Comparison of ENCODE assay signal across 21 cellular contexts in genomic region chr4:90883519-90883918, GRCh38.
DNase-seq lines count a peak whose midpoint lies in the region; ATAC-seq and TF ChIP-seq lines count a peak whose summit lies in the region.
"Had no signal": no experiment of that assay in that cellular context is flagged by ENCODE, and none has a peak within 500 bp of the region (broad histone marks: within the 10 kb centered on the region; RNA-seq: fewer than 3 reads in every experiment).

No MANE protein-coding gene starts in this region.

- no peak overlapping the region for H4K5ac ChIP-seq in H9 (ENCODE audit: insufficient read length, low read depth, low read length)

- no peak overlapping the region for H3K4me3 ChIP-seq in GM23338
- H3K4me3 ChIP-seq: lung, smooth muscle cell had no signal

- H2BK120ac ChIP-seq in H9 (ENCODE audit: low read depth, low read length, poor library complexity, severe bottlenecking): no peak overlapping the region

- H2BK12ac ChIP-seq in H9 (ENCODE audit: insufficient read length, low read depth, low read length): no peak overlapping the region

- H3K4me2 ChIP-seq in GM23338: no peak overlapping the region
- no peak overlapping the region for H3K4me2 ChIP-seq in H9 (ENCODE audit: insufficient read depth, insufficient read length, low read length)
- H3K4me2 ChIP-seq: smooth muscle cell had no signal

- H2BK20ac ChIP-seq in H9 (ENCODE audit: low read depth, low read length, poor library complexity, severe bottlenecking): no peak overlapping the region

- no peak overlapping the region for H2BK15ac ChIP-seq in H9 (ENCODE audit: low read depth, low read length)

- H3K9ac ChIP-seq in H9 (ENCODE audit: extremely low read depth, insufficient read length, low read length): no peak overlapping the region

- H3K9me3 Mint-ChIP-seq in GM23338 (no peaks in the 10 kb centered on the region), H9 (no peaks in the 10 kb centered on the region; a peak in 1 of 5 replicates)

- ATAC-seq in GM19328 (IDR thresholded peaks at IDR 0.05; ENCODE audit: unreplicated experiment): peak; percentile 74
- ATAC-seq in GM23338: peak; percentile 29; the same call in 1 of the 3 replicates
- ATAC-seq in HG03565 (IDR thresholded peaks at IDR 0.05; ENCODE audit: unreplicated experiment): peak; percentile 51
- ATAC-seq in HG02588 (IDR thresholded peaks at IDR 0.05; ENCODE audit: unreplicated experiment): no peak
- ATAC-seq: activated T-cell treated with anti-CD3 and anti-CD28 coated beads, Interleukin-2, amount 50 U/mL, for 72 hours; Right ventricle myocardium inferior; stimulated activated naive CD8-positive, alpha-beta T cell treated with anti-CD3 and anti-CD28 coated beads, Interleukin-15, Interleukin-2, amounts not matched to agents 100 U/mL and 50 U/mL, for 24 hours; T-cell had no signal

- no peak overlapping the region for H2AK5ac ChIP-seq in H9 (ENCODE audit: insufficient read length, low read length)

- peaks cover 2% of the 10 kb centered on the region for H3K27me3 Mint-ChIP-seq in GM23338 (ENCODE audit: insufficient read depth, low read depth, poor library complexity)
- H3K27me3 Mint-ChIP-seq in H9 (ENCODE audit: low read depth): no peaks in the 10 kb centered on the region
- H3K27me3 Mint-ChIP-seq: CD4-positive, CD25-positive, alpha-beta regulatory T cell; dendritic cell treated with granulocyte-macrophage colony-stimulating factor and Interleukin-4, amounts not matched to agents 40 ng/mL and 50 ng/mL, for 4 days; T-cell had no signal

- H3K9me3 ChIP-seq in H9 (ENCODE audit: control insufficient read depth, low read depth, low read length): no peaks in the 10 kb centered on the region

- H3F3A ChIP-seq in GM23338 (replicated peaks; ENCODE audit: low read depth): no peaks in the 10 kb centered on the region

- no peaks in the 10 kb centered on the region for H3K36me3 ChIP-seq in GM23338 (ENCODE audit: insufficient read depth)

- H3K27ac Mint-ChIP-seq in GM23338 (no peak overlapping the region), H9 (no peak overlapping the region)
- H3K27ac Mint-ChIP-seq: activated T-cell treated with anti-CD3 and anti-CD28 coated beads, Interleukin-2, amount 50 U/mL, for 72 hours; CD4-positive, CD25-positive, alpha-beta regulatory T cell; dendritic cell treated with granulocyte-macrophage colony-stimulating factor and Interleukin-4, amounts not matched to agents 40 ng/mL and 50 ng/mL, for 4 days; T-cell had no signal

- no peaks in the 10 kb centered on the region for H3K23me2 ChIP-seq in H9 (ENCODE audit: insufficient read length, low read depth, low read length, poor library complexity, severe bottlenecking)

- no peak overlapping the region for H3K23ac ChIP-seq in H9 (ENCODE audit: insufficient read length, low read depth, low read length)

- no peak overlapping the region for H4K8ac ChIP-seq in H9 (replicated peaks; ENCODE audit: insufficient read length, low read depth, low read length)

- H3K27ac ChIP-seq in GM23338 (ENCODE audit: low read depth): no peak overlapping the region
- H3K27ac ChIP-seq in H9 (ENCODE audit: insufficient read length, low read depth, low read length): no peak overlapping the region

- H3K27me3 ChIP-seq in GM23338 (ENCODE audit: insufficient read depth): no peaks in the 10 kb centered on the region
- no peaks in the 10 kb centered on the region for H3K27me3 ChIP-seq in H9 (ENCODE audit: insufficient read depth, low read length)

- no peak overlapping the region for H3K56ac ChIP-seq in H9 (ENCODE audit: insufficient read length, low read depth, low read length)

- H3K14ac ChIP-seq in H9 (ENCODE audit: insufficient read depth, low read length): no peak overlapping the region

- no peak for TF ChIP-seq CTCF in GM23338 (conservative IDR thresholded peaks at IDR 0.05; ENCODE audit: low read depth in 2 of 2)
- no peak for TF ChIP-seq CTCF in H9 (conservative IDR thresholded peaks at IDR 0.05)

- H3K36me3 Mint-ChIP-seq in GM23338 (ENCODE audit: low read depth) (no peaks in the 10 kb centered on the region), H9 (ENCODE audit: insufficient read depth in 1 of 3, low read depth in 3 of 3) (no peaks in the 10 kb centered on the region; a peak in 1 of 7 replicates)
- H3K36me3 Mint-ChIP-seq: CD4-positive, CD25-positive, alpha-beta regulatory T cell; T-cell had no signal

- H3K79me2 ChIP-seq in GM23338 (replicated peaks; ENCODE audit: insufficient read depth): no peaks in the 10 kb centered on the region
- H3K79me2 ChIP-seq in H9 (ENCODE audit: insufficient read depth, low read length): no peaks in the 10 kb centered on the region

- H3K18ac ChIP-seq in H9 (ENCODE audit: insufficient read length, low read depth, low read length): no peak overlapping the region

- H3K4ac ChIP-seq in H9 (ENCODE audit: low read depth, low read length): no peak overlapping the region

- H3K79me1 ChIP-seq in H9 (ENCODE audit: insufficient read depth, low read depth, low read length, poor library complexity, severe bottlenecking): no peaks in the 10 kb centered on the region

- H3T11ph ChIP-seq in H9 (ENCODE audit: low read length): no peak overlapping the region

- no peak overlapping the region for H2BK5ac ChIP-seq in H9 (ENCODE audit: insufficient read length, low read length)

- no peaks in the 10 kb centered on the region for H3K9me2 ChIP-seq in GM23338 (ENCODE audit: insufficient read depth)

- DNase-seq in GM23338 (ENCODE audit: low spot score): no peak
- DNase-seq in pons (ENCODE audit: low spot score): peak; percentile 1
- no peak for DNase-seq in H9
- no peak for DNase-seq in NK-92 treated with Interleukin-12 subunit alpha and Interleukin-12 subunit beta, amount 100 ng/mL, for 24 hours (lab: John Stamatoyannopoulos, UW)
- DNase-seq: activated CD4-positive, alpha-beta T cell treated with anti-CD3 and anti-CD28 coated beads for 48 hours; activated naive CD4-positive, alpha-beta T cell treated with anti-CD3 and anti-CD28 coated beads, Interleukin-2, amount 50 U/mL, for 16 hours; activated T-cell treated with anti-CD3 and anti-CD28 coated beads, Interleukin-2, amount 50 U/mL, for 72 hours; CD4-positive, CD25-positive, alpha-beta regulatory T cell; NCI-H187; NCI-H526 treated with DMSO at 0.1 percent for 48 hours; retina; stimulated activated CD4-positive, alpha-beta T cell treated with anti-CD3 and anti-CD28 coated beads, Interleukin-4, amount 100 ng/mL, for 24 hours; stimulated activated naive CD8-positive, alpha-beta T cell treated with anti-CD3 and anti-CD28 coated beads, Interleukin-15, Interleukin-2, amounts not matched to agents 100 U/mL and 50 U/mL, for 24 hours; T-cell had no signal

- H3K4me1 ChIP-seq in GM23338 (ENCODE audit: insufficient read depth) (peaks cover 7% of the 10 kb centered on the region; the same call in 1 of the 2 replicates), H9 (ENCODE audit: insufficient read depth, low read length) (no peaks in the 10 kb centered on the region)

- H3K4me1 Mint-ChIP-seq in GM23338 (peaks cover 13% of the 10 kb centered on the region), H9 (peaks cover 4 to 11% of the 10 kb centered on the region in 2 experiments; a peak in 3 of 4 replicates)
- H3K4me1 Mint-ChIP-seq: CD4-positive, CD25-positive, alpha-beta regulatory T cell; T-cell had no signal

- H4K20me1 ChIP-seq in GM23338 (replicated peaks; ENCODE audit: insufficient read depth): no peaks in the 10 kb centered on the region
- H4K20me1 ChIP-seq in H9 (ENCODE audit: control insufficient read depth, insufficient read depth, insufficient read length): no peaks in the 10 kb centered on the region

- no peak overlapping the region for H4K91ac ChIP-seq in H9 (ENCODE audit: insufficient read length, low read depth, low read length)

- no peak overlapping the region for H3K4me3 Mint-ChIP-seq in GM23338
- no peak overlapping the region for H3K4me3 Mint-ChIP-seq in H9
- H3K4me3 Mint-ChIP-seq: activated T-cell treated with anti-CD3 and anti-CD28 coated beads, Interleukin-2, amount 50 U/mL, for 72 hours; CD4-positive, CD25-positive, alpha-beta regulatory T cell; dendritic cell treated with granulocyte-macrophage colony-stimulating factor and Interleukin-4, amounts not matched to agents 40 ng/mL and 50 ng/mL, for 4 days; T-cell had no signal

- WGBS in H9 (ENCODE audit: extremely low coverage, insufficient read length, low lambda C conversion rate): no CpG with 5 or more reads among the region's 3 CpGs

- H2AFZ ChIP-seq in GM23338: no peak overlapping the region
- no peak overlapping the region for H2AFZ ChIP-seq in H9 (ENCODE audit: low read length)

TF ChIP-seq in GM23338, 12 proteins besides CTCF, POLR2A, EP300 and RAD21 (continues in another document):
- no peak for TF ChIP-seq POLR2AphosphoS5 (IDR thresholded peaks at IDR 0.05; ENCODE audit: low read depth)
- TF ChIP-seq, protein P1, sequence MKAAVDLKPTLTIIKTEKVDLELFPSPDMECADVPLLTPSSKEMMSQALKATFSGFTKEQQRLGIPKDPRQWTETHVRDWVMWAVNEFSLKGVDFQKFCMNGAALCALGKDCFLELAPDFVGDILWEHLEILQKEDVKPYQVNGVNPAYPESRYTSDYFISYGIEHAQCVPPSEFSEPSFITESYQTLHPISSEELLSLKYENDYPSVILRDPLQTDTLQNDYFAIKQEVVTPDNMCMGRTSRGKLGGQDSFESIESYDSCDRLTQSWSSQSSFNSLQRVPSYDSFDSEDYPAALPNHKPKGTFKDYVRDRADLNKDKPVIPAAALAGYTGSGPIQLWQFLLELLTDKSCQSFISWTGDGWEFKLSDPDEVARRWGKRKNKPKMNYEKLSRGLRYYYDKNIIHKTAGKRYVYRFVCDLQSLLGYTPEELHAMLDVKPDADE (IDR thresholded peaks at IDR 0.05): no peak
- TF ChIP-seq STAT1 (IDR thresholded peaks at IDR 0.05; ENCODE audit: unreplicated experiment): no peak
- no peak for TF ChIP-seq ZNF114 (CRISPR knock-in tag; IDR thresholded peaks at IDR 0.05)
- TF ChIP-seq CREB1 (CRISPR knock-in tag; IDR thresholded peaks at IDR 0.05; ENCODE audit: low read depth): no peak
- no peak for TF ChIP-seq JUNB (IDR thresholded peaks at IDR 0.05; ENCODE audit: unreplicated experiment)
- TF ChIP-seq NANOG (IDR thresholded peaks at IDR 0.05; ENCODE audit: borderline replicate concordance): no peak
- TF ChIP-seq ZNF331 (CRISPR knock-in tag; IDR thresholded peaks at IDR 0.05; ENCODE audit: low read depth): no peak
